1 cellular context compared by ENCODE assay signal in genomic region chr11:68683086-68683951, GRCh38.
TF ChIP-seq lines count a peak whose summit lies in the region.

No MANE protein-coding gene starts in this region.

TF ChIP-seq in H1, 55 proteins besides CTCF, POLR2A, EP300 and RAD21:
- TF ChIP-seq RBBP5 (IDR thresholded peaks at IDR 0.05; ENCODE audit: borderline replicate concordance, low read depth, low read length): no peak
- no peak for TF ChIP-seq ATF3 (IDR thresholded peaks at IDR 0.05; ENCODE audit: insufficient read depth, low read depth, low read length)
- TF ChIP-seq HDAC6 (IDR thresholded peaks at IDR 0.05; ENCODE audit: low read depth, low read length): no peak
- no peak for TF ChIP-seq POLR2AphosphoS5 (IDR thresholded peaks at IDR 0.05; ENCODE audit: low read depth, low read length)
- no peak for TF ChIP-seq HDAC2 (IDR thresholded peaks at IDR 0.05; ENCODE audit: borderline replicate concordance in 1 of 2, low read depth in 2 of 2, low read length in 2 of 2)
- no peak for TF ChIP-seq POU5F1 (IDR thresholded peaks at IDR 0.05; ENCODE audit: low read depth, low read length)
- TF ChIP-seq YY1 (IDR thresholded peaks at IDR 0.05; ENCODE audit: low read depth, low read length): no peak
- no peak for TF ChIP-seq MAX (IDR thresholded peaks at IDR 0.05)
- TF ChIP-seq KDM5A (IDR thresholded peaks at IDR 0.05; ENCODE audit: low read length): no peak
- TF ChIP-seq, protein P1, sequence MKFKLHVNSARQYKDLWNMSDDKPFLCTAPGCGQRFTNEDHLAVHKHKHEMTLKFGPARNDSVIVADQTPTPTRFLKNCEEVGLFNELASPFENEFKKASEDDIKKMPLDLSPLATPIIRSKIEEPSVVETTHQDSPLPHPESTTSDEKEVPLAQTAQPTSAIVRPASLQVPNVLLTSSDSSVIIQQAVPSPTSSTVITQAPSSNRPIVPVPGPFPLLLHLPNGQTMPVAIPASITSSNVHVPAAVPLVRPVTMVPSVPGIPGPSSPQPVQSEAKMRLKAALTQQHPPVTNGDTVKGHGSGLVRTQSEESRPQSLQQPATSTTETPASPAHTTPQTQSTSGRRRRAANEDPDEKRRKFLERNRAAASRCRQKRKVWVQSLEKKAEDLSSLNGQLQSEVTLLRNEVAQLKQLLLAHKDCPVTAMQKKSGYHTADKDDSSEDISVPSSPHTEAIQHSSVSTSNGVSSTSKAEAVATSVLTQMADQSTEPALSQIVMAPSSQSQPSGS (IDR thresholded peaks at IDR 0.05; ENCODE audit: low read length): no peak
- TF ChIP-seq E2F6 (IDR thresholded peaks at IDR 0.05): no peak
- no peak for TF ChIP-seq KDM1A (IDR thresholded peaks at IDR 0.05; ENCODE audit: borderline replicate concordance, low read length)
- TF ChIP-seq BRCA1 (IDR thresholded peaks at IDR 0.05; ENCODE audit: low read depth, low read length): no peak
- no peak for TF ChIP-seq TEAD4 (IDR thresholded peaks at IDR 0.05; ENCODE audit: low read depth, low read length)
- TF ChIP-seq SAP30 (IDR thresholded peaks at IDR 0.05; ENCODE audit: insufficient read depth, insufficient replicate concordance, low read length): no peak
- TF ChIP-seq, protein P2, sequence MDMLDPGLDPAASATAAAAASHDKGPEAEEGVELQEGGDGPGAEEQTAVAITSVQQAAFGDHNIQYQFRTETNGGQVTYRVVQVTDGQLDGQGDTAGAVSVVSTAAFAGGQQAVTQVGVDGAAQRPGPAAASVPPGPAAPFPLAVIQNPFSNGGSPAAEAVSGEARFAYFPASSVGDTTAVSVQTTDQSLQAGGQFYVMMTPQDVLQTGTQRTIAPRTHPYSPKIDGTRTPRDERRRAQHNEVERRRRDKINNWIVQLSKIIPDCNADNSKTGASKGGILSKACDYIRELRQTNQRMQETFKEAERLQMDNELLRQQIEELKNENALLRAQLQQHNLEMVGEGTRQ (IDR thresholded peaks at IDR 0.05; ENCODE audit: low read length): no peak
- TF ChIP-seq MAFK (IDR thresholded peaks at IDR 0.05; ENCODE audit: low read depth, low read length): no peak
- TF ChIP-seq JUN (IDR thresholded peaks at IDR 0.05; ENCODE audit: low read depth, low read length): no peak
- TF ChIP-seq EGR1 (IDR thresholded peaks at IDR 0.05; ENCODE audit: borderline replicate concordance, low read depth, low read length): no peak
